In genomic region chr10:77899080-77899477, GRCh38 we compare ENCODE assay signal across 9 cellular contexts. TPM values are rescaled to one million over a fixed set of nuclear protein-coding genes. Genes with fewer than 3 reads are reported as not detected.
A peak's percentile ranks its signal among the peaks of the same experiment; 100 is the strongest.
DNase-seq lines count a peak whose midpoint lies in the region; ATAC-seq and TF ChIP-seq lines count a peak whose summit lies in the region.
"Had no signal": no experiment of that assay in that cellular context is flagged by ENCODE, and none has a peak within 500 bp of the region (broad histone marks: within the 10 kb centered on the region; RNA-seq: fewer than 3 reads in every experiment).

No MANE protein-coding gene starts in this region.

- H3K9me3 ChIP-seq in skeletal muscle satellite cell (replicated peaks; ENCODE audit: low read length): no peaks in the 10 kb centered on the region

- no peaks in the 10 kb centered on the region for H3K27me3 ChIP-seq in skeletal muscle satellite cell (ENCODE audit: control insufficient read depth, insufficient read depth, low read length)

- ATAC-seq in GM18511 (IDR thresholded peaks at IDR 0.05; ENCODE audit: unreplicated experiment): peak; percentile 32
- no peak for ATAC-seq in stimulated activated naive CD8-positive, alpha-beta T cell treated with anti-CD3 and anti-CD28 coated beads, Interleukin-15, Interleukin-2, amounts not matched to agents 100 U/mL and 50 U/mL, for 24 hours

- peak overlapping the region; percentile 37 for H3K4me2 ChIP-seq in skeletal muscle satellite cell (ENCODE audit: low read length)

- peaks cover under 1% of the 10 kb centered on the region for H3K4me1 Mint-ChIP-seq in activated CD4-positive, alpha-beta T cell treated with anti-CD3 and anti-CD28 coated beads, Interleukin-2, amount 10 ng/mL, durations not matched to agents 24 days and 14 days

- no peak overlapping the region for H3K4me3 ChIP-seq in fibroblast of the aortic adventitia (ENCODE audit: low read depth, low read length)
- peak overlapping the region; percentile 28 for H3K4me3 ChIP-seq in skeletal muscle satellite cell (ENCODE audit: low read length)

- H3K4me1 ChIP-seq in skeletal muscle satellite cell (ENCODE audit: control insufficient read depth, insufficient read depth, low read length): peaks cover 19% of the 10 kb centered on the region

- no peak overlapping the region for H3K27ac Mint-ChIP-seq in activated CD4-positive, alpha-beta T cell treated with anti-CD3 and anti-CD28 coated beads, Interleukin-2, amount 10 ng/mL, durations not matched to agents 24 days and 14 days

- H3K9me3 Mint-ChIP-seq in activated CD4-positive, alpha-beta T cell treated with anti-CD3 and anti-CD28 coated beads, Interleukin-2, amount 10 ng/mL, durations not matched to agents 24 days and 14 days: no peaks in the 10 kb centered on the region

- H3K4me3 Mint-ChIP-seq in activated CD4-positive, alpha-beta T cell treated with anti-CD3 and anti-CD28 coated beads, Interleukin-2, amount 10 ng/mL, durations not matched to agents 24 days and 14 days: no peak overlapping the region

- H3K27me3 Mint-ChIP-seq in activated CD4-positive, alpha-beta T cell treated with anti-CD3 and anti-CD28 coated beads, Interleukin-2, amount 10 ng/mL, durations not matched to agents 24 days and 14 days: peaks cover 5% of the 10 kb centered on the region

- no peaks in the 10 kb centered on the region for H3K36me3 Mint-ChIP-seq in activated CD4-positive, alpha-beta T cell treated with anti-CD3 and anti-CD28 coated beads, Interleukin-2, amount 10 ng/mL, durations not matched to agents 24 days and 14 days (ENCODE audit: low read depth)

- DNase-seq in RPMI7951 (ENCODE audit: low read depth): peak; percentile 91
- DNase-seq in fibroblast of the aortic adventitia (ENCODE audit: low read depth): peak; percentile 75
- no peak for DNase-seq in activated CD4-positive, alpha-beta T cell treated with anti-CD3 and anti-CD28 coated beads, Interleukin-2, amount 10 ng/mL, durations not matched to agents 24 days and 14 days
- DNase-seq in stimulated activated naive CD8-positive, alpha-beta T cell treated with anti-CD3 and anti-CD28 coated beads, Interleukin-15, Interleukin-2, amounts not matched to agents 100 U/mL and 50 U/mL, for 24 hours: no peak
- DNase-seq in NCI-H1417 treated with DMSO at 0.1 percent for 48 hours (lab: John Stamatoyannopoulos, UW): no peak
- no peak for DNase-seq in NCI-H446 treated with DMSO at 0.1 percent for 48 hours (lab: John Stamatoyannopoulos, UW)
- DNase-seq: activated gamma-delta T cell had no signal

- H3K36me3 ChIP-seq in skeletal muscle satellite cell (ENCODE audit: insufficient read depth, low read length): no peaks in the 10 kb centered on the region

- no peak overlapping the region for H3K9ac ChIP-seq in skeletal muscle satellite cell (ENCODE audit: low read depth, low read length)

- intact Hi-C loops in activated CD4-positive, alpha-beta T cell treated with anti-CD3 and anti-CD28 coated beads, Interleukin-2, amount 10 ng/mL, durations not matched to agents 24 days and 14 days (cut with micrococcal nuclease): no loop called here

- no peak for TF ChIP-seq CTCF in fibroblast of the aortic adventitia (IDR thresholded peaks at IDR 0.05; ENCODE audit: insufficient read depth, low read length)

RNA-seq across cellular contexts. Expression of gene DLG5, which starts 27.5 kb away (rescaled TPM):
- 9.0 and 10.3 TPM in 2 replicates for total RNA-seq in RPMI7951 (2014; rRNA removed; shearing (Covaris generic))
- total RNA-seq in fibroblast of the aortic adventitia (ENCODE audit: low replicate concordance): 32.4 and 42.7 TPM in 2 replicates
- 17.5 and 19.5 TPM in 2 replicates for total RNA-seq in skeletal muscle satellite cell (2012; rRNA removed)
- 5.2 and 5.4 TPM in 2 replicates for total RNA-seq in activated CD4-positive, alpha-beta T cell treated with anti-CD3 and anti-CD28 coated beads, Interleukin-2, amount 10 ng/mL, durations not matched to agents 24 days and 14 days

Comparison
In these comparisons a context has a peak if more than half of its experiments do, and no peak if none do; other contexts are left out.
1. DNase-seq: peak in RPMI7951 (single experiment) and fibroblast of the aortic adventitia (single experiment); none in activated CD4-positive, alpha-beta T cell treated with anti-CD3 and anti-CD28 coated beads, Interleukin-2, amount 10 ng/mL, durations not matched to agents 24 days and 14 days (single experiment), stimulated activated naive CD8-positive, alpha-beta T cell treated with anti-CD3 and anti-CD28 coated beads, Interleukin-15, Interleukin-2, amounts not matched to agents 100 U/mL and 50 U/mL, for 24 hours (single experiment), NCI-H1417 treated with DMSO at 0.1 percent for 48 hours (single experiment) and NCI-H446 treated with DMSO at 0.1 percent for 48 hours (single experiment).